ENCODE assay signal across 8 cellular contexts in genomic region chr7:107463139-107464078, GRCh38. TPM values are rescaled to one million over a fixed set of nuclear protein-coding genes. Genes with fewer than 3 reads are reported as not detected.
A peak's percentile ranks its signal among the peaks of the same experiment; 100 is the strongest.
DNase-seq lines count a peak whose midpoint lies in the region; ATAC-seq and TF ChIP-seq lines count a peak whose summit lies in the region.

No MANE protein-coding gene starts in this region.

- H3K36me3 Mint-ChIP-seq in progenitor cell of endocrine pancreas (ENCODE audit: insufficient read depth), result no peaks in the 10 kb centered on the region

- TF ChIP-seq POLR2A in heart left ventricle (IDR thresholded peaks at IDR 0.05), result no peak

- TF ChIP-seq CTCF in heart left ventricle (IDR thresholded peaks at IDR 0.05) (peak; percentile 53 to 90 (median 78)), progenitor cell of endocrine pancreas (IDR thresholded peaks at IDR 0.05; ENCODE audit: unreplicated experiment) (peak; percentile 75)

- H3K9me3 Mint-ChIP-seq in progenitor cell of endocrine pancreas (ENCODE audit: low read depth), result no peaks in the 10 kb centered on the region

- peaks cover 4% of the 10 kb centered on the region; the same call in 1 of the 2 replicates for H3K4me1 ChIP-seq in SJSA1 (replicated peaks)
- peaks cover 0 to 25% (median 1%) of the 10 kb centered on the region in 12 donors for H3K4me1 ChIP-seq in heart left ventricle

- DNase-seq in NCI-H2081 (lab: John Stamatoyannopoulos, UW) (peak; percentile 64 to 66), NCI-H2081 treated with DMSO at 0.1 percent for 48 hours (lab: John Stamatoyannopoulos, UW) (no peak), KBM-7 (peak; percentile 56), SJSA1 (ENCODE audit: low read depth in 1 of 2, low spot score in 2 of 2) (peak; percentile 42 to 55), amniotic epithelial cell (ENCODE audit: low read depth) (peak; percentile 61), heart left ventricle (peak in 4 of 5 donors; percentile 49 to 72 (median 59)), progenitor cell of endocrine pancreas (ENCODE audit: low spot score, unreplicated experiment) (no peak), NOMO-1 treated with DMSO at 0.1 percent for 48 hours (lab: John Stamatoyannopoulos, UW; ENCODE audit: unreplicated experiment) (no peak)

- intact Hi-C loops in heart left ventricle (cut with DNase I), result loop anchor here (1.0 to 10.0 kb wide), 18 partner anchors 101 to 414 kb away; partner anchors contain the start of genes CBLL1 (in 4 of the 10), BCAP29 (in 1 of the 10), COG5 (in 1 of the 10) and DUS4L (in 1 of the 10)

- ATAC-seq in heart left ventricle, result peak; percentile 74 to 92 (median 91)

- no peaks in the 10 kb centered on the region for H3K27me3 ChIP-seq in SJSA1 (replicated peaks)
- no peaks in the 10 kb centered on the region for H3K27me3 ChIP-seq in heart left ventricle

- H3K9me3 ChIP-seq in SJSA1 (replicated peaks), result no peaks in the 10 kb centered on the region
- no peaks in the 10 kb centered on the region for H3K9me3 ChIP-seq in heart left ventricle

- H3K36me3 ChIP-seq in SJSA1 (no peaks in the 10 kb centered on the region), heart left ventricle (peaks cover 0 to 12% (median 4%) of the 10 kb centered on the region in 9 donors)

- no peak overlapping the region for H3K4me3 ChIP-seq in SJSA1
- H3K4me3 ChIP-seq in heart left ventricle, result no peak overlapping the region

- no peak overlapping the region for H3K4me3 Mint-ChIP-seq in progenitor cell of endocrine pancreas (ENCODE audit: low read depth)

- no peaks in the 10 kb centered on the region for H3K27me3 Mint-ChIP-seq in progenitor cell of endocrine pancreas

- no peak overlapping the region for H3K27ac Mint-ChIP-seq in progenitor cell of endocrine pancreas

- WGBS in heart left ventricle, 4 donors, result 74 to 80% (median 78%) methylated on average over 6 of the region's 6 CpGs

- H3K27ac ChIP-seq in SJSA1, result no peak overlapping the region
- H3K27ac ChIP-seq in heart left ventricle, result peak overlapping the region in 3 of 12 donors; percentile 35 to 45 (median 44)

- in situ Hi-C loops in KBM-7 (cut with MboI; ENCODE audit: low pct_unique_long_range_greater_than_20kb, low sequenced_read_pairs), result no loop called here

- H3K4me1 Mint-ChIP-seq in progenitor cell of endocrine pancreas (ENCODE audit: low read depth), result peaks cover 1% of the 10 kb centered on the region

RNA-seq across cellular contexts. Expression of gene GPR22, which starts 6.4 kb away (rescaled TPM):
- not detected in 2 replicates for total RNA-seq in SJSA1 (2014; rRNA removed; shearing (Covaris generic))
- total RNA-seq in heart left ventricle (10 to 100 TPM in 8 of 9 donors, 1 to 10 TPM in 1; 7.0 to 59.8 (median 41.9) TPM), progenitor cell of endocrine pancreas (not detected in 2 replicates)
- polyA plus RNA-seq in heart left ventricle, result 10 to 100 TPM in 1 of 2 donors, 1 to 10 TPM in 1; 9.0 to 33.5 TPM

Comparison
In these comparisons a context has a peak if more than half of its experiments do, and no peak if none do; other contexts are left out.
1. DNase-seq: peak in NCI-H2081 (2 of 2), KBM-7 (single experiment), SJSA1 (2 of 2), amniotic epithelial cell (single experiment) and heart left ventricle (4 of 5); none in NCI-H2081 treated with DMSO at 0.1 percent for 48 hours (single experiment), progenitor cell of endocrine pancreas (single experiment) and NOMO-1 treated with DMSO at 0.1 percent for 48 hours (single experiment).